ENCODE assay signal across 8 cellular contexts in genomic region chr4:87853108-87853507, GRCh38. TPM values are rescaled to one million over a fixed set of nuclear protein-coding genes. Genes with fewer than 3 reads are reported as not detected.
A peak's percentile ranks its signal among the peaks of the same experiment; 100 is the strongest.
DNase-seq lines count a peak whose midpoint lies in the region; ATAC-seq and TF ChIP-seq lines count a peak whose summit lies in the region.

No MANE protein-coding gene starts in this region.

- no peak overlapping the region for H3K4me3 Mint-ChIP-seq in activated T-helper 2 cell treated with anti-CD3 and anti-CD28 coated beads, Interferon-gamma antibody, Interleukin-2, Interleukin-4, amounts not matched to agents 10 μg/mL and 5 μg/mL and 100 μg/mL, durations not matched to agents 14 hours and 24 hours and 36 hours (ENCODE audit: low read depth)

- H3K79me2 ChIP-seq in PC-9 (ENCODE audit: low read depth), result no peaks in the 10 kb centered on the region

- POLR2A ChIA-PET in HEK293 (lab: Yijun Ruan, JAX) (no interaction called here), PC-9 (lab: Charles Lee; ENCODE audit: unreplicated experiment) (no interaction called here)

- CTCF ChIA-PET in HEK293 (lab: Yijun Ruan, JAX), result interaction anchor here (0.6 to 2.5 kb wide), 25 partner anchors 9 to 1006 kb away, joined by 3 to 32 read pairs (median 4); partner anchors contain the start of gene SPP1
- CTCF ChIA-PET in PC-9 (lab: Charles Lee), result interaction anchor here (0.6 to 2.6 kb wide), 10 partner anchors 49 to 359 kb away, joined by 3 to 21 read pairs (median 4); no protein-coding TSS in a partner anchor

- no peaks in the 10 kb centered on the region for H3K9me2 ChIP-seq in PC-9 (ENCODE audit: insufficient read depth)

- H3K4me3 ChIP-seq in HEK293 (ENCODE audit: low read depth, low read length) (no peak overlapping the region), PC-9 (no peak overlapping the region), esophagus squamous epithelium (no peak overlapping the region), psoas muscle (no peak overlapping the region)

- H3K27me3 ChIP-seq in PC-9 (ENCODE audit: insufficient read depth, low read depth), result no peaks in the 10 kb centered on the region
- no peaks in the 10 kb centered on the region for H3K27me3 ChIP-seq in esophagus squamous epithelium
- H3K27me3 ChIP-seq in psoas muscle (ENCODE audit: insufficient read depth in 3 of 3, low read length in 2 of 3), result no peaks in the 10 kb centered on the region

- WGBS in esophagus squamous epithelium, 2 donors, result 2% methylated on average over 3 of the region's 3 CpGs
- WGBS in psoas muscle, 3 donors, result 5 to 11% (median 6%) methylated on average over 3 of the region's 3 CpGs

- H3K27ac Mint-ChIP-seq in activated T-helper 2 cell treated with anti-CD3 and anti-CD28 coated beads, Interferon-gamma antibody, Interleukin-2, Interleukin-4, amounts not matched to agents 10 μg/mL and 5 μg/mL and 100 μg/mL, durations not matched to agents 14 hours and 24 hours and 36 hours, result no peak overlapping the region

- H3K4me2 ChIP-seq in PC-9, result peak overlapping the region; percentile 36; the same call in 1 of the 2 replicates

- 0 out of 2 replicates have a peak overlapping the region, but pooled peaks have one; percentile 52 for H2AFZ ChIP-seq in PC-9

- no peaks in the 10 kb centered on the region for H3K4me1 ChIP-seq in HEK293 (ENCODE audit: control insufficient read depth, insufficient read depth, low read length)
- peaks cover 10% of the 10 kb centered on the region for H3K4me1 ChIP-seq in PC-9 (replicated peaks; ENCODE audit: insufficient read depth)
- peaks cover 0 to 13% (median 5%) of the 10 kb centered on the region in 3 donors for H3K4me1 ChIP-seq in esophagus squamous epithelium
- no peaks in the 10 kb centered on the region for H3K4me1 ChIP-seq in psoas muscle

- TF ChIP-seq POLR2A in esophagus squamous epithelium (IDR thresholded peaks at IDR 0.05), result no peak

- H3F3A ChIP-seq in PC-9 (ENCODE audit: insufficient read depth, low read depth), result no peaks in the 10 kb centered on the region

- BruUV-seq in PC-9 (replicated peaks; lab: Mats Ljungman, UMichigan), result no TSS peak

- H3K36me3 Mint-ChIP-seq in activated T-helper 2 cell treated with anti-CD3 and anti-CD28 coated beads, Interferon-gamma antibody, Interleukin-2, Interleukin-4, amounts not matched to agents 10 μg/mL and 5 μg/mL and 100 μg/mL, durations not matched to agents 14 hours and 24 hours and 36 hours (ENCODE audit: low read depth), result no peaks in the 10 kb centered on the region

- H3K27ac ChIP-seq in HEK293 (ENCODE audit: extremely low read depth, low read depth, low read length), result no peak overlapping the region
- H3K27ac ChIP-seq in PC-9, result peak overlapping the region; percentile 50
- no peak overlapping the region for H3K27ac ChIP-seq in esophagus squamous epithelium
- H3K27ac ChIP-seq in psoas muscle, result no peak overlapping the region

- peaks cover 13% of the 10 kb centered on the region for H3K4me1 Mint-ChIP-seq in activated T-helper 2 cell treated with anti-CD3 and anti-CD28 coated beads, Interferon-gamma antibody, Interleukin-2, Interleukin-4, amounts not matched to agents 10 μg/mL and 5 μg/mL and 100 μg/mL, durations not matched to agents 14 hours and 24 hours and 36 hours (ENCODE audit: low read depth)

- DNase-seq in COLO829 (ENCODE audit: low spot score) (peak; percentile 66), PC-9 (peak in 1 of 2 experiments; percentile 41), esophagus squamous epithelium (lab: John Stamatoyannopoulos, UW) (no peak), psoas muscle (no peak), NCI-H146 (lab: John Stamatoyannopoulos, UW) (no peak)
- no peak for DNase-seq in activated T-helper 2 cell treated with anti-CD3 and anti-CD28 coated beads, Interferon-gamma antibody, Interleukin-2, Interleukin-4, amounts not matched to agents 10 μg/mL and 5 μg/mL and 100 μg/mL, durations not matched to agents 14 hours and 24 hours and 36 hours (ENCODE audit: low spot score)
- DNase-seq in stimulated activated CD4-positive, alpha-beta T cell treated with anti-CD3 and anti-CD28 coated beads, Interleukin-15, amount 100 ng/mL, for 24 hours, result no peak

- H3K27me3 Mint-ChIP-seq in activated T-helper 2 cell treated with anti-CD3 and anti-CD28 coated beads, Interferon-gamma antibody, Interleukin-2, Interleukin-4, amounts not matched to agents 10 μg/mL and 5 μg/mL and 100 μg/mL, durations not matched to agents 14 hours and 24 hours and 36 hours (ENCODE audit: low read depth), result peaks cover 16% of the 10 kb centered on the region

- H4K20me1 ChIP-seq in PC-9 (ENCODE audit: insufficient read depth), result no peaks in the 10 kb centered on the region

- intact Hi-C loops in PC-9 (cut with micrococcal nuclease; ENCODE audit: unreplicated experiment), result loop anchor here (1.0 kb wide), 3 partner anchors 120 to 359 kb away; no protein-coding TSS in a partner anchor
- intact Hi-C loops in esophagus squamous epithelium (cut with DNase I), result loop anchor here (10.0 kb wide), 1 partner anchor 362 kb away; no protein-coding TSS in a partner anchor
- intact Hi-C loops in psoas muscle (cut with DNase I), result loop anchor here (2.0 to 10.0 kb wide), 5 partner anchors 119 to 664 kb away; no protein-coding TSS in a partner anchor
- intact Hi-C loops in activated T-helper 2 cell treated with anti-CD3 and anti-CD28 coated beads, Interferon-gamma antibody, Interleukin-2, Interleukin-4, amounts not matched to agents 10 μg/mL and 5 μg/mL and 100 μg/mL, durations not matched to agents 14 hours and 24 hours and 36 hours (cut with micrococcal nuclease), result loop anchor here (1.0 to 10.0 kb wide), 3 partner anchors 120 to 662 kb away; no protein-coding TSS in a partner anchor

- H3K9me3 ChIP-seq in HEK293 (ENCODE audit: control insufficient read depth, insufficient read depth, low read depth, low read length) (no peaks in the 10 kb centered on the region), PC-9 (ENCODE audit: insufficient read depth, low read depth) (no peaks in the 10 kb centered on the region), esophagus squamous epithelium (no peaks in the 10 kb centered on the region), psoas muscle (no peaks in the 10 kb centered on the region)

- ATAC-seq in psoas muscle, result peak in 1 of 4 donors; percentile 55

- H3K9me3 Mint-ChIP-seq in activated T-helper 2 cell treated with anti-CD3 and anti-CD28 coated beads, Interferon-gamma antibody, Interleukin-2, Interleukin-4, amounts not matched to agents 10 μg/mL and 5 μg/mL and 100 μg/mL, durations not matched to agents 14 hours and 24 hours and 36 hours, result no peaks in the 10 kb centered on the region

- TF ChIP-seq CTCF in HEK293 (tag by site-specific recombination; IDR thresholded peaks at IDR 0.05), result no peak
- peak; percentile 59 for TF ChIP-seq CTCF in PC-9 (conservative IDR thresholded peaks at IDR 0.05)
- peak in 5 of 6 experiments; percentile 17 to 49 (median 37) for TF ChIP-seq CTCF in esophagus squamous epithelium (IDR thresholded peaks at IDR 0.05)
- peak; percentile 42 for TF ChIP-seq CTCF in psoas muscle (IDR thresholded peaks at IDR 0.05)

- H3K36me3 ChIP-seq in HEK293 (ENCODE audit: control insufficient read depth in 2 of 2, insufficient read depth in 1 of 2, low read length in 2 of 2) (no peaks in the 10 kb centered on the region), PC-9 (ENCODE audit: low read depth) (no peaks in the 10 kb centered on the region), esophagus squamous epithelium (no peaks in the 10 kb centered on the region), psoas muscle (ENCODE audit: insufficient read depth in 1 of 2, low read depth in 1 of 2) (no peaks in the 10 kb centered on the region)

TF ChIP-seq in HEK293, 187 proteins besides CTCF, POLR2A, EP300 and RAD21:
- TF ChIP-seq ZNF571 (tag by site-specific recombination; IDR thresholded peaks at IDR 0.05), result no peak
- TF ChIP-seq ZNF530 (tag by site-specific recombination; IDR thresholded peaks at IDR 0.05; ENCODE audit: low read depth), result no peak
- TF ChIP-seq SP3 (tag by site-specific recombination; IDR thresholded peaks at IDR 0.05), result no peak
- TF ChIP-seq ZNF133 (tag by site-specific recombination; IDR thresholded peaks at IDR 0.05), result no peak
- no peak for TF ChIP-seq TCF7L2 (IDR thresholded peaks at IDR 0.05; ENCODE audit: borderline replicate concordance, low read depth, low read length)
- TF ChIP-seq ZNF654 (tag by site-specific recombination; IDR thresholded peaks at IDR 0.05; ENCODE audit: low read depth), result peak; percentile 72
- TF ChIP-seq PRDM1 (tag by site-specific recombination; IDR thresholded peaks at IDR 0.05), result 0 out of 2 replicates have a peak, but pooled peaks have one; percentile 13
TF ChIP-seq in HEK293: peak in this region for 2.

RNA-seq across cellular contexts. Expression of gene MEPE, which starts 20.3 kb away (rescaled TPM):
- total RNA-seq in PC-9 (2021) (not detected in 2 replicates), esophagus squamous epithelium (not detected), psoas muscle (not detected)
- not detected for polyA plus RNA-seq in psoas muscle
- not detected in 2 replicates for total RNA-seq in activated T-helper 2 cell treated with anti-CD3 and anti-CD28 coated beads, Interferon-gamma antibody, Interleukin-2, Interleukin-4, amounts not matched to agents 10 μg/mL and 5 μg/mL and 100 μg/mL, durations not matched to agents 14 hours and 24 hours and 36 hours

RNA-seq across cellular contexts. Expression of gene IBSP, which starts 53.8 kb away (rescaled TPM):
- total RNA-seq in PC-9 (2021) (not detected in 2 replicates), esophagus squamous epithelium (not detected), psoas muscle (not detected)
- not detected for polyA plus RNA-seq in psoas muscle
- total RNA-seq in activated T-helper 2 cell treated with anti-CD3 and anti-CD28 coated beads, Interferon-gamma antibody, Interleukin-2, Interleukin-4, amounts not matched to agents 10 μg/mL and 5 μg/mL and 100 μg/mL, durations not matched to agents 14 hours and 24 hours and 36 hours, result not detected in 2 replicates
